Comparison of ENCODE assay signal across 26 cellular contexts in genomic region chr1:202750024-202750423, GRCh38. TPM values are rescaled to one million over a fixed set of nuclear protein-coding genes. Genes with fewer than 3 reads are reported as not detected.
"Had no signal": no experiment of that assay in that cellular context is flagged by ENCODE, and none has a peak within 500 bp of the region (broad histone marks: within the 10 kb centered on the region; RNA-seq: fewer than 3 reads in every experiment).

No MANE protein-coding gene starts in this region.

- H3K27ac ChIP-seq: KMS-11, RWPE1 had no signal

- H3K4me3 Mint-ChIP-seq: IgD-negative memory B cell had no signal

- DNase-seq: MV-4-11, NCI-H1048, NCI-H1105, NCI-H1417, NCI-H146, NCI-H1694 treated with DMSO at 0.1 percent for 48 hours, NCI-H1930, NCI-H2081, NCI-H2107, NCI-H2227 treated with DMSO at 0.1 percent for 48 hours, NCI-H524, NCI-H526 treated with DMSO at 0.1 percent for 48 hours, NCI-H748 treated with DMSO at 0.1 percent for 48 hours, SHP77 had no signal

- H3K27ac Mint-ChIP-seq: IgD-negative memory B cell had no signal

- H3K9ac ChIP-seq: KMS-11 had no signal

- H3K4me1 Mint-ChIP-seq: IgD-negative memory B cell had no signal

- H3K4me3 ChIP-seq: K562 had no signal

- H3K4me2 ChIP-seq: KMS-11 had no signal

- ATAC-seq: K562, Panc1, PC-3, SK-N-SH treated with all-trans-retinoic acid at 6 μM for 48 hours had no signal

- H3K27me3 Mint-ChIP-seq: IgD-negative memory B cell had no signal

RNA-seq across cellular contexts. Expression of gene SYT2, which starts 39.8 kb away (rescaled TPM):
- total RNA-seq: K562, LHCN-M2, MCF 10A, NCI-H460, OCI-LY7, PC-3, SK-MEL-5 had no signal
- polyA plus RNA-seq: IgD-negative memory B cell, K562 had no signal

RNA-seq across cellular contexts. Expression of gene KDM5B, which starts 58.2 kb away (rescaled TPM):
- total RNA-seq: OCI-LY7 had no signal
